In genomic region chr3:5330152-5330810, GRCh38 we compare ENCODE assay signal across 13 cellular contexts.
DNase-seq lines count a peak whose midpoint lies in the region; ATAC-seq and TF ChIP-seq lines count a peak whose summit lies in the region.
"Had no signal": no experiment of that assay in that cellular context is flagged by ENCODE, and none has a peak within 500 bp of the region (broad histone marks: within the 10 kb centered on the region; RNA-seq: fewer than 3 reads in every experiment).

No MANE protein-coding gene starts in this region.

- no peaks in the 10 kb centered on the region for H3K27me3 ChIP-seq in smooth muscle cell (ENCODE audit: low read depth)
- H3K27me3 ChIP-seq in gastroesophageal sphincter = no peaks in the 10 kb centered on the region

- H3K27ac ChIP-seq in smooth muscle cell (ENCODE audit: low read depth) = peak overlapping the region; percentile 57
- H3K27ac ChIP-seq in gastroesophageal sphincter = no peak overlapping the region

- peak overlapping the region; percentile 12 for H3K4me2 ChIP-seq in smooth muscle cell

- no peak for TF ChIP-seq CTCF in smooth muscle cell (IDR thresholded peaks at IDR 0.05; ENCODE audit: borderline replicate concordance, insufficient read depth, poor library complexity, severe bottlenecking)
- TF ChIP-seq CTCF in gastroesophageal sphincter (IDR thresholded peaks at IDR 0.05) = no peak

- H3K27ac Mint-ChIP-seq in stimulated activated naive B cell treated with anti-CD40 and anti-IgM and Interleukin-4, amounts not matched to agents 10 μg/mL and 1 μg/mL and 100 μg/mL, for 72 hours = no peak overlapping the region

- H3K4me1 ChIP-seq in smooth muscle cell (ENCODE audit: low read depth) (no peaks in the 10 kb centered on the region), gastroesophageal sphincter (no peaks in the 10 kb centered on the region)

- H3K4me1 Mint-ChIP-seq in stimulated activated naive B cell treated with anti-CD40 and anti-IgM and Interleukin-4, amounts not matched to agents 10 μg/mL and 1 μg/mL and 100 μg/mL, for 72 hours = peaks cover 9 to 19% of the 10 kb centered on the region in 2 donors

- H3K4me3 Mint-ChIP-seq in stimulated activated naive B cell treated with anti-CD40 and anti-IgM and Interleukin-4, amounts not matched to agents 10 μg/mL and 1 μg/mL and 100 μg/mL, for 72 hours = no peak overlapping the region

- H3K36me3 Mint-ChIP-seq in stimulated activated naive B cell treated with anti-CD40 and anti-IgM and Interleukin-4, amounts not matched to agents 10 μg/mL and 1 μg/mL and 100 μg/mL, for 72 hours = peaks cover 0 to 5% of the 10 kb centered on the region in 2 donors

- peaks cover 3 to 8% of the 10 kb centered on the region in 2 donors for H3K9me3 Mint-ChIP-seq in stimulated activated naive B cell treated with anti-CD40 and anti-IgM and Interleukin-4, amounts not matched to agents 10 μg/mL and 1 μg/mL and 100 μg/mL, for 72 hours

- no peak overlapping the region for H3K9ac ChIP-seq in smooth muscle cell (ENCODE audit: low read depth)

- H3K4me3 ChIP-seq in smooth muscle cell = no peak overlapping the region
- no peak overlapping the region for H3K4me3 ChIP-seq in gastroesophageal sphincter

- DNase-seq in Ammon's horn (ENCODE audit: low spot score) = peak; percentile 13
- DNase-seq in ELR (ENCODE audit: low read depth) = peak; percentile 44
- DNase-seq in astrocyte of the hippocampus (ENCODE audit: low read depth, low spot score) = peak; percentile 64
- no peak for DNase-seq in smooth muscle cell (lab: John Stamatoyannopoulos, UW; ENCODE audit: unreplicated experiment)
- DNase-seq in AG20443 (ENCODE audit: low spot score) = no peak
- no peak for DNase-seq in stimulated activated naive B cell treated with anti-CD40 and anti-IgM and Interleukin-4, amounts not matched to agents 10 μg/mL and 1 μg/mL and 100 μg/mL, for 72 hours
- DNase-seq: activated gamma-delta T cell, DMS153, foreskin fibroblast, Kasumi-1, left colon, NCI-H2171 had no signal

- no peak for ATAC-seq in gastroesophageal sphincter
- no peak for ATAC-seq in stimulated activated naive B cell treated with anti-CD40 and anti-IgM and Interleukin-4, amounts not matched to agents 10 μg/mL and 1 μg/mL and 100 μg/mL, for 72 hours (replicated peaks)
- ATAC-seq: left colon had no signal

- no peaks in the 10 kb centered on the region for H3F3A ChIP-seq in smooth muscle cell (ENCODE audit: low read depth)

- H4K20me1 ChIP-seq in smooth muscle cell (ENCODE audit: low read depth) = no peaks in the 10 kb centered on the region

- no peaks in the 10 kb centered on the region for H3K79me2 ChIP-seq in smooth muscle cell (ENCODE audit: low read depth)

- H2AFZ ChIP-seq in smooth muscle cell (ENCODE audit: low read depth) = no peak overlapping the region

- no peak for TF ChIP-seq EP300 in gastroesophageal sphincter (IDR thresholded peaks at IDR 0.05)

- no peak for TF ChIP-seq POLR2A in gastroesophageal sphincter (IDR thresholded peaks at IDR 0.05)

- H3K9me3 ChIP-seq in smooth muscle cell (replicated peaks; ENCODE audit: low read depth) = no peaks in the 10 kb centered on the region
- no peaks in the 10 kb centered on the region for H3K9me3 ChIP-seq in gastroesophageal sphincter

- H3K36me3 ChIP-seq in smooth muscle cell (ENCODE audit: low read depth) (no peaks in the 10 kb centered on the region), gastroesophageal sphincter (no peaks in the 10 kb centered on the region)

- WGBS in smooth muscle cell (ENCODE audit: low lambda C conversion rate) = 58% methylated on average over 9 of the region's 9 CpGs
- 73 to 79% methylated on average over 5 to 9 of the region's 9 CpGs for WGBS in gastroesophageal sphincter (ENCODE audit: low coverage in 1 of 2), 2 donors

- peaks cover 0 to 9% of the 10 kb centered on the region in 2 donors for H3K27me3 Mint-ChIP-seq in stimulated activated naive B cell treated with anti-CD40 and anti-IgM and Interleukin-4, amounts not matched to agents 10 μg/mL and 1 μg/mL and 100 μg/mL, for 72 hours

Comparison
In these comparisons a context has a peak if more than half of its experiments do, and no peak if none do; other contexts are left out.
1. DNase-seq: peak in Ammon's horn (single experiment), ELR (single experiment) and astrocyte of the hippocampus (single experiment); none in smooth muscle cell (single experiment), AG20443 (single experiment) and stimulated activated naive B cell treated with anti-CD40 and anti-IgM and Interleukin-4, amounts not matched to agents 10 μg/mL and 1 μg/mL and 100 μg/mL, for 72 hours (single experiment).